Comparison of ENCODE assay signal across 11 cellular contexts in genomic region chr11:110526323-110526722, GRCh38.
A peak's percentile ranks its signal among the peaks of the same experiment; 100 is the strongest.
DNase-seq lines count a peak whose midpoint lies in the region; ATAC-seq and TF ChIP-seq lines count a peak whose summit lies in the region.
"Had no signal": no experiment of that assay in that cellular context is flagged by ENCODE, and none has a peak within 500 bp of the region (broad histone marks: within the 10 kb centered on the region; RNA-seq: fewer than 3 reads in every experiment).

No MANE protein-coding gene starts in this region.

- CTCF ChIA-PET in IMR-90 (lab: Yijun Ruan, JAX): no interaction called here

- H2AK9ac ChIP-seq in IMR-90 (replicated peaks; ENCODE audit: low read depth, low read length, poor library complexity): no peak overlapping the region

- no peak overlapping the region for H2BK5ac ChIP-seq in IMR-90 (ENCODE audit: low read depth, low read length, poor library complexity, severe bottlenecking)

- 0 out of 2 replicates have a peak overlapping the region, but pooled peaks have one; percentile 19 for H3K14ac ChIP-seq in IMR-90 (replicated peaks; ENCODE audit: low read depth, low read length)

- H3K9ac ChIP-seq in IMR-90 (ENCODE audit: low read depth, low read length): no peak overlapping the region

- H3K4ac ChIP-seq in IMR-90 (ENCODE audit: low read depth, low read length): peak overlapping the region; percentile 36; the same call in 1 of the 2 replicates

- no peaks in the 10 kb centered on the region for H3K79me1 ChIP-seq in IMR-90 (ENCODE audit: low read depth in 1 of 2, low read length in 2 of 2)

- H3K36me3 ChIP-seq in IMR-90 (ENCODE audit: control insufficient read depth, insufficient read depth, low read length): no peaks in the 10 kb centered on the region
- H3K36me3 ChIP-seq: left ventricle myocardium inferior had no signal

- H3K4me3 ChIP-seq in IMR-90 (ENCODE audit: insufficient read depth, low read depth, low read length) (no peak overlapping the region), coronary artery (no peak overlapping the region)
- H3K4me3 ChIP-seq: left ventricle myocardium inferior had no signal

- intact Hi-C loops in IMR-90 (cut with micrococcal nuclease): no loop called here

- peak overlapping the region; percentile 24; the same call in 1 of the 2 replicates for H4K91ac ChIP-seq in IMR-90 (ENCODE audit: insufficient read depth, low read depth, low read length)

- peak overlapping the region; percentile 40; the same call in 1 of the 3 replicates for H2BK15ac ChIP-seq in IMR-90 (ENCODE audit: low read depth, low read length)

- POLR2A ChIA-PET in IMR-90 (lab: Charles Lee; ENCODE audit: unreplicated experiment): no interaction called here

- no peak overlapping the region for H2BK20ac ChIP-seq in IMR-90 (ENCODE audit: low read depth, low read length)

- H3K27ac ChIP-seq in IMR-90 (ENCODE audit: insufficient read depth, low read length) (no peak overlapping the region), coronary artery (peak overlapping the region in 1 of 2 donors; percentile 8)
- H3K27ac ChIP-seq: left ventricle myocardium inferior had no signal

- no peak overlapping the region for H3K23ac ChIP-seq in IMR-90 (ENCODE audit: low read depth, low read length)

- peaks cover 8% of the 10 kb centered on the region; the same call in 1 of the 2 replicates for H3K9me1 ChIP-seq in IMR-90 (ENCODE audit: insufficient read depth, low read length)

- no TSS peak for BruUV-seq in IMR-90 (replicated peaks; lab: Mats Ljungman, UMichigan)

- TF ChIP-seq POLR2A in IMR-90 (IDR thresholded peaks at IDR 0.05; ENCODE audit: low read depth, low read length): no peak

- H3K27me3 ChIP-seq in IMR-90 (ENCODE audit: control insufficient read depth, insufficient read depth, low read length): no peaks in the 10 kb centered on the region

- H3K56ac ChIP-seq in IMR-90 (ENCODE audit: extremely low read depth, insufficient read depth, low read length): no peak overlapping the region

- no peaks in the 10 kb centered on the region for H3K9me3 ChIP-seq in IMR-90 (ENCODE audit: control insufficient read depth, insufficient read depth, low read length)

- peak overlapping the region; percentile 26; the same call in 1 of the 2 replicates for H3K18ac ChIP-seq in IMR-90 (ENCODE audit: low read depth, low read length)

- ATAC-seq in GM19395 (IDR thresholded peaks at IDR 0.05; ENCODE audit: unreplicated experiment): peak; percentile 63
- peak; percentile 71 for ATAC-seq in HG02642 (IDR thresholded peaks at IDR 0.05; ENCODE audit: poor library complexity, unreplicated experiment)
- no peak for ATAC-seq in IMR-90 (ENCODE audit: low read depth)

- TF ChIP-seq RAD21 in IMR-90 (IDR thresholded peaks at IDR 0.05; ENCODE audit: low read length): no peak

- DNase-seq in IMR-90 (no peak), renal cortical epithelial cell (ENCODE audit: low read depth) (peak; percentile 18), coronary artery (ENCODE audit: low spot score) (no peak), inferior parietal cortex (ENCODE audit: extremely low spot score) (no peak), NCI-H2227 (lab: John Stamatoyannopoulos, UW; ENCODE audit: unreplicated experiment) (no peak), GM10266 (ENCODE audit: extremely low spot score) (no peak)
- DNase-seq: left ventricle myocardium inferior; OCI-M1; stimulated activated CD4-positive, alpha-beta T cell treated with anti-CD3 and anti-CD28 coated beads, Interleukin-2, amount 100 ng/mL, for 24 hours had no signal

- no peaks in the 10 kb centered on the region for H4K20me1 ChIP-seq in IMR-90 (ENCODE audit: insufficient read depth, low read length)

- H2AK5ac ChIP-seq in IMR-90 (ENCODE audit: low read depth, low read length): peak overlapping the region; percentile 77

- dilution Hi-C loops in IMR-90 (cut with HindIII; ENCODE audit: low sequenced_read_pairs, unreplicated experiment): no loop called here

- peak overlapping the region; percentile 11; the same call in 1 of the 2 replicates for H4K5ac ChIP-seq in IMR-90 (ENCODE audit: low read depth, low read length)

- H2AFZ ChIP-seq in IMR-90 (replicated peaks; ENCODE audit: low read length, poor library complexity): peak overlapping the region; percentile 17

- in situ Hi-C loops in IMR-90 (cut with MboI; ENCODE audit: low sequenced_read_pairs): no loop called here

- WGBS in IMR-90 (ENCODE audit: extremely low coverage in 2 of 2, insufficient read length in 1 of 2), 2 experiments: 0% methylated on average over 2 of the region's 2 CpGs; no CpG with 5 or more reads in 1 of the 2 experiments

- peaks cover 16% of the 10 kb centered on the region for H3K4me1 ChIP-seq in IMR-90 (ENCODE audit: control insufficient read depth, insufficient read depth, low read length)
- H3K4me1 ChIP-seq: left ventricle myocardium inferior had no signal

- H3K4me2 ChIP-seq in IMR-90 (ENCODE audit: low read depth, low read length): no peak overlapping the region

- H4K8ac ChIP-seq in IMR-90 (ENCODE audit: low read depth in 2 of 2, low read length in 2 of 2): peak overlapping the region in 1 of 2 experiments; percentile 12; a peak in 1 of 4 replicates

- peak overlapping the region; percentile 2; the same call in 1 of the 2 replicates for H2BK120ac ChIP-seq in IMR-90 (ENCODE audit: low read depth, low read length)

- TF ChIP-seq CTCF in IMR-90 (conservative IDR thresholded peaks at IDR 0.05; ENCODE audit: low read depth, low read length) (no peak), coronary artery (IDR thresholded peaks at IDR 0.05) (no peak), GM10266 (IDR thresholded peaks at IDR 0.05; ENCODE audit: control insufficient read depth, insufficient read depth, low read depth, missing control alignments) (no peak)

TF ChIP-seq in IMR-90, 13 proteins besides CTCF, POLR2A, EP300 and RAD21:
- TF ChIP-seq SMC3 (IDR thresholded peaks at IDR 0.05; ENCODE audit: low read depth, low read length) (no peak), RFX5 (IDR thresholded peaks at IDR 0.05; ENCODE audit: low read depth, low read length) (no peak), RCOR1 (IDR thresholded peaks at IDR 0.05; ENCODE audit: insufficient replicate concordance, low read length) (no peak)
